In genomic region chr2:38665854-38666577, GRCh38 we compare ENCODE assay signal across 8 cellular contexts. TPM values are rescaled to one million over a fixed set of nuclear protein-coding genes. Genes with fewer than 3 reads are reported as not detected.
A peak's percentile ranks its signal among the peaks of the same experiment; 100 is the strongest.
DNase-seq lines count a peak whose midpoint lies in the region; ATAC-seq, FAIRE-seq and TF ChIP-seq lines count a peak whose summit lies in the region.

Gene GALM, plus strand, starts transcription at chr2:38666114. Its CDS starts 48 bp downstream, at chr2:38666162.

- in situ Hi-C loops in K562 (cut with MboI) = no loop called here

- H3K4me1 ChIP-seq in K562 (replicated peaks in 1 of 2; ENCODE audit: control insufficient read depth in 2 of 2, insufficient read depth in 2 of 2, low read length in 2 of 2) = peaks cover 7 to 16% of the 10 kb centered on the region in 2 experiments; a peak in 4 of 5 replicates

- BruUV-seq in K562 (replicated peaks; lab: Mats Ljungman, UMichigan) = no TSS peak

- peaks cover 23% of the 10 kb centered on the region for H3K79me2 ChIP-seq in K562 (ENCODE audit: control insufficient read depth, insufficient read depth, low read length)

- no peaks in the 10 kb centered on the region for H3K9me1 ChIP-seq in K562 (ENCODE audit: control insufficient read depth, insufficient read depth, low read length)

- POLR2A ChIA-PET in K562 (lab: Yijun Ruan, JAX) = interaction anchor here (0.6 to 3.5 kb wide), 10 partner anchors 13 to 346 kb away, joined by 3 to 18 read pairs (median 4); partner anchors contain the start of gene SRSF7

- peak within 1 kb of the TSS; percentile 99 for H2AFZ ChIP-seq in K562 (ENCODE audit: low read depth, low read length)

- TF ChIP-seq RAD21 in K562 (CRISPR knock-in tag; conservative IDR thresholded peaks at IDR 0.05 in 1 of 2, IDR thresholded peaks at IDR 0.05 in 1 of 2) = no peak

- no peaks in the 10 kb centered on the region for H4K20me1 ChIP-seq in K562 (replicated peaks; ENCODE audit: control insufficient read depth, insufficient read depth, low read length)

- TF ChIP-seq CTCF in K562 (IDR thresholded peaks at IDR 0.05 in 2 of 3, conservative IDR thresholded peaks at IDR 0.05 in 1 of 3; ENCODE audit: insufficient read depth in 2 of 3, low read depth in 1 of 3, low read length in 3 of 3) = no peak

- ATAC-seq in SK-N-SH treated with all-trans-retinoic acid at 6 μM for 48 hours (peak; percentile 97), K562 (peak; percentile 91), GM21515 (IDR thresholded peaks at IDR 0.05; ENCODE audit: unreplicated experiment) (no peak)

- H3K4me3 ChIP-seq in K562 = peak within 1 kb of the TSS; percentile 64

- intact Hi-C loops in K562 (cut with micrococcal nuclease) = loop anchor here (1.0 kb wide), 1 partner anchor 65 kb away; no protein-coding TSS in a partner anchor

- no peaks in the 10 kb centered on the region for H3K36me3 ChIP-seq in K562 (ENCODE audit: control insufficient read depth, insufficient read depth, low read length)

- H3K9ac ChIP-seq in K562 (ENCODE audit: insufficient read depth in 1 of 2, low read depth in 2 of 2, low read length in 2 of 2) = peak within 1 kb of the TSS; percentile 67 to 93

- H3K27ac ChIP-seq in K562 (ENCODE audit: extremely low read depth, low read depth, low read length) = peak within 1 kb of the TSS; percentile 74

- peak; percentile 62 for TF ChIP-seq EP300 in K562 (IDR thresholded peaks at IDR 0.05; ENCODE audit: low read length)

- peak within 1 kb of the TSS; percentile 97 for H3K4me2 ChIP-seq in K562 (ENCODE audit: insufficient read depth, low read length)

- CTCF ChIA-PET in K562 (lab: Yijun Ruan, JAX; ENCODE audit: low intra/inter-chr PET ratio) = no interaction called here

- WGBS in K562 (ENCODE audit: insufficient coverage, low coverage, missing lambda C conversion rate) = 1% methylated on average over 26 of the region's 27 CpGs

- TF ChIP-seq POLR2A in K562 (conservative IDR thresholded peaks at IDR 0.05) = peak; percentile 65

- H3K27me3 ChIP-seq in K562 (ENCODE audit: control insufficient read depth in 2 of 2, insufficient read depth in 2 of 2, low read length in 2 of 2) = no peaks in the 10 kb centered on the region

- DNase-seq in NCI-H2081 (lab: John Stamatoyannopoulos, UW) (peak; percentile 38 to 65), NCI-H2081 treated with DMSO at 0.1 percent for 48 hours (lab: John Stamatoyannopoulos, UW) (no peak), HS-27A (ENCODE audit: low read depth) (peak; percentile 9), K562 (ENCODE audit: extremely low read depth in 1 of 4, low spot score in 3 of 4) (peak; percentile 80 to 89 (median 82)), hypothalamus (lab: John Stamatoyannopoulos, UW) (peak in 47 of 51 donors; percentile 4 to 74 (median 33)), pulmonary artery endothelial cell (ENCODE audit: low read depth, low spot score) (peak; percentile 83)

- peak; percentile 84 for FAIRE-seq in K562 (lab: Jason Lieb, UNC)

- H3K9me3 ChIP-seq in K562 (replicated peaks; ENCODE audit: control insufficient read depth, insufficient read depth, low read depth, low read length) = no peaks in the 10 kb centered on the region

TF ChIP-seq in SK-N-SH treated with all-trans-retinoic acid at 6 μM for 48 hours, 23 proteins besides CTCF, POLR2A, EP300 and RAD21 (continues in another document):
- peak; percentile 98 for TF ChIP-seq CSDC2 (CRISPR knock-in tag; IDR thresholded peaks at IDR 0.05)
- no peak for TF ChIP-seq RARB (CRISPR knock-in tag; IDR thresholded peaks at IDR 0.05)
- peak; percentile 90; the same call in 1 of the 2 replicates for TF ChIP-seq POU6F1 (CRISPR knock-in tag; IDR thresholded peaks at IDR 0.05; ENCODE audit: borderline replicate concordance, low read depth)
- no peak; the same call in 1 of the 2 replicates for TF ChIP-seq ZFP30 (CRISPR knock-in tag; IDR thresholded peaks at IDR 0.05)
- peak; percentile 99 for TF ChIP-seq SNAI2 (CRISPR knock-in tag; IDR thresholded peaks at IDR 0.05)

TF ChIP-seq in K562, 482 proteins besides CTCF, POLR2A, EP300 and RAD21 (continues in another document):
- peak; percentile 77; the same call in 1 of the 2 replicates for TF ChIP-seq DMBX1 (CRISPR knock-in tag; IDR thresholded peaks at IDR 0.05; ENCODE audit: borderline replicate concordance)
- peak; percentile 80 for TF ChIP-seq NR2C1 (IDR thresholded peaks at IDR 0.05)
- TF ChIP-seq NR2C1 (tag; IDR thresholded peaks at IDR 0.05) = peak; percentile 94
- no peak for TF ChIP-seq RHOXF2B (CRISPR knock-in tag; conservative IDR thresholded peaks at IDR 0.05)
- TF ChIP-seq PTBP1 (IDR thresholded peaks at IDR 0.05; ENCODE audit: low read depth, low read length) = no peak
- no peak for TF ChIP-seq RBM22 (IDR thresholded peaks at IDR 0.05; ENCODE audit: low read depth, low read length, poor library complexity, severe bottlenecking)
- no peak for TF ChIP-seq FOS (IDR thresholded peaks at IDR 0.05; ENCODE audit: extremely low read depth, insufficient read length)
- no peak for TF ChIP-seq SRSF3 (IDR thresholded peaks at IDR 0.05; ENCODE audit: insufficient read depth, low read length)
- no peak for TF ChIP-seq BMI1 (IDR thresholded peaks at IDR 0.05; ENCODE audit: low read length)
- no peak for TF ChIP-seq ZNF165 (CRISPR knock-in tag; IDR thresholded peaks at IDR 0.05; ENCODE audit: borderline replicate concordance)
- no peak for TF ChIP-seq ZNF57 (CRISPR knock-in tag; IDR thresholded peaks at IDR 0.05)
- TF ChIP-seq USF1 (CRISPR knock-in tag; IDR thresholded peaks at IDR 0.05) = no peak
- TF ChIP-seq SIN3B (IDR thresholded peaks at IDR 0.05; ENCODE audit: low read depth) = no peak
- no peak for TF ChIP-seq PBX2 (CRISPR knock-in tag; IDR thresholded peaks at IDR 0.05; ENCODE audit: low read depth)
- peak; percentile 78 for TF ChIP-seq PBX2 (tag; conservative IDR thresholded peaks at IDR 0.05; ENCODE audit: low read depth)
- no peak for TF ChIP-seq NFATC3 (IDR thresholded peaks at IDR 0.05)
- TF ChIP-seq NR2C2 (CRISPR knock-in tag; IDR thresholded peaks at IDR 0.05) = peak; percentile 78; the same call in 1 of the 2 replicates
- TF ChIP-seq NR2C2 (tag; IDR thresholded peaks at IDR 0.05) = peak; percentile 88
- TF ChIP-seq ZBTB8A (IDR thresholded peaks at IDR 0.05; ENCODE audit: partially characterized antibody) = no peak
- peak in 1 of 2 experiments; percentile 39; a peak in 2 of 4 replicates for TF ChIP-seq TBL1XR1 (IDR thresholded peaks at IDR 0.05; ENCODE audit: low read length in 2 of 2)
- TF ChIP-seq CREB1 (IDR thresholded peaks at IDR 0.05) = peak; percentile 9; the same call in 1 of the 2 replicates
- no peak for TF ChIP-seq CREB1 (CRISPR knock-in tag; IDR thresholded peaks at IDR 0.05)

RNA-seq across cellular contexts. Expression of gene GALM, which starts in this region (rescaled TPM):
- total RNA-seq in K562 (2011; cell fraction: chromatin; rRNA removed; ENCODE audit: low replicate concordance) = 19.3 and 29.1 TPM in 2 replicates
- total RNA-seq in K562 (2011; cell fraction: nucleolus; rRNA removed) = 22.4 and 22.5 TPM in 2 replicates
- total RNA-seq in K562 (2011; cell fraction: nucleoplasm; rRNA removed) = 13.8 and 21.6 TPM in 2 replicates
- total RNA-seq in K562 (2014; rRNA removed) (21.8 and 27.9 TPM in 2 replicates), K562 (2014; rRNA removed; fragmentation: Illumina TruSeq; extraction: Trizol) (26.3 and 27.3 TPM in 2 replicates), K562 (2015; rRNA removed; fragmentation: Illumina TruSeq; extraction: Trizol) (22.1 and 23.9 TPM in 2 replicates), K562 (2021) (21.8 and 22.7 TPM in 2 replicates), pulmonary artery endothelial cell (3.5 and 11.2 TPM in 2 replicates)
- polyA plus RNA-seq in K562 (2011; rRNA removed) (36.8 and 43.6 TPM in 2 replicates), K562 (2014; fragmentation: Illumina TruSeq; extraction: Trizol) (32.7 and 33.4 TPM in 2 replicates), K562 (2014; fragmentation: Nextera tagmentation; extraction: Ambion mirVana) (10 to 100 TPM; 38.0 to 51.7 TPM), K562 (2014; rRNA removed) (23.3 and 24.3 TPM in 2 replicates)
- polyA plus RNA-seq in K562 (2011; cell fraction: cytosol; rRNA removed) = 23.9 and 46.7 TPM in 2 replicates
- 10.8 and 14.1 TPM in 2 replicates for polyA plus RNA-seq in K562 (2011; cell fraction: nucleus; rRNA removed)
- 14.1 and 59.1 TPM in 2 replicates for polyA plus RNA-seq in K562 (2012)
- polyA minus RNA-seq in K562 (2011; rRNA and poly(A)+ RNA removed) = 38.4 and 42.7 TPM in 2 replicates
- 21.8 and 25.5 TPM in 2 replicates for polyA minus RNA-seq in K562 (2011; cell fraction: cytosol; rRNA and poly(A)+ RNA removed)
- polyA minus RNA-seq in K562 (2011; cell fraction: nucleus; rRNA and poly(A)+ RNA removed) = 20.1 and 28.8 TPM in 2 replicates
